ENCODE assay signal across 1 cellular context in the genomic region with DNA sequence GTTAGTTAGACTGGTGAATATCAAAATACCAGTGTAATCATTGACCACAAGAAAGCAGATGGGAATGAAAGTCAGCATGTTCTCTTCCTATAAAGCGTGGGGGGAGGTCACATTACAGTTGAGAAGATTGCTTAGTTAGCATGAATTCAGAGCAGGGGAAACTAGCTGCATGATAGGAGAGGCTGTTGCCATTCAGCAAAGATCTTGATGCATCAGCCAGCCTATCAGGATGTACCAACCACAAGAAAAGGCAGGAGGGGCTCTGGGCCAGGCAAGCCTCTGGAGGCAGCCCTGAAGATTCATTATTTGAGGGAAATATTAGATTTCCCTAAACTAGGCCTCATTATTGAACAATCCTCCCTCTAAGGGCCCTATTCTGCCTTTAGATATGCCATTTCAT.
A peak's percentile ranks its signal among the peaks of the same experiment; 100 is the strongest.
TF ChIP-seq lines count a peak whose summit lies in the region.

No MANE protein-coding gene starts in this region.

TF ChIP-seq in H1, 55 proteins besides CTCF, POLR2A, EP300 and RAD21:
- no peak for TF ChIP-seq CHD2 (IDR thresholded peaks at IDR 0.05; ENCODE audit: low read length)
- TF ChIP-seq SIX5 (IDR thresholded peaks at IDR 0.05; ENCODE audit: low read depth, low read length) = no peak
- TF ChIP-seq POU5F1 (IDR thresholded peaks at IDR 0.05; ENCODE audit: low read depth, low read length) = no peak
- TF ChIP-seq SAP30 (IDR thresholded peaks at IDR 0.05; ENCODE audit: insufficient read depth, insufficient replicate concordance, low read length) = no peak
- peak; percentile 28; the same call in 1 of the 2 replicates for TF ChIP-seq MAFK (IDR thresholded peaks at IDR 0.05; ENCODE audit: low read depth, low read length)
- TF ChIP-seq, protein P1, sequence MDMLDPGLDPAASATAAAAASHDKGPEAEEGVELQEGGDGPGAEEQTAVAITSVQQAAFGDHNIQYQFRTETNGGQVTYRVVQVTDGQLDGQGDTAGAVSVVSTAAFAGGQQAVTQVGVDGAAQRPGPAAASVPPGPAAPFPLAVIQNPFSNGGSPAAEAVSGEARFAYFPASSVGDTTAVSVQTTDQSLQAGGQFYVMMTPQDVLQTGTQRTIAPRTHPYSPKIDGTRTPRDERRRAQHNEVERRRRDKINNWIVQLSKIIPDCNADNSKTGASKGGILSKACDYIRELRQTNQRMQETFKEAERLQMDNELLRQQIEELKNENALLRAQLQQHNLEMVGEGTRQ (IDR thresholded peaks at IDR 0.05; ENCODE audit: low read length) = no peak
